In genomic region chr1:174902531-174903099, GRCh38 we compare ENCODE assay signal across 26 cellular contexts.
DNase-seq lines count a peak whose midpoint lies in the region; ATAC-seq, FAIRE-seq and TF ChIP-seq lines count a peak whose summit lies in the region.
"Had no signal": no experiment of that assay in that cellular context is flagged by ENCODE, and none has a peak within 500 bp of the region (broad histone marks: within the 10 kb centered on the region; RNA-seq: fewer than 3 reads in every experiment).

No MANE protein-coding gene starts in this region.

- CTCF ChIA-PET in mammary epithelial cell (lab: Charles Lee; ENCODE audit: low non-redundant PET), result no interaction called here

- in situ Hi-C loops in mammary epithelial cell (cut with MboI; ENCODE audit: low sequenced_read_pairs in 2 of 2), result no loop called here

- H3K9me3 ChIP-seq in mammary epithelial cell (replicated peaks; ENCODE audit: insufficient read depth, low read length), result no peaks in the 10 kb centered on the region
- H3K9me3 ChIP-seq in kidney (ENCODE audit: control insufficient read depth in 1 of 2, low read length in 2 of 2), result no peaks in the 10 kb centered on the region
- no peaks in the 10 kb centered on the region for H3K9me3 ChIP-seq in colonic mucosa

- H3K4me2 ChIP-seq in mammary epithelial cell (ENCODE audit: insufficient read depth, low read depth, low read length), result peak overlapping the region; percentile 67
- H3K4me2 ChIP-seq: PC-9 had no signal

- intact Hi-C loops in mammary epithelial cell (cut with micrococcal nuclease), result no loop called here
- intact Hi-C loops in kidney (cut with DNase I), result no loop called here
- intact Hi-C loops in sciatic nerve (cut with DNase I), result no loop called here
- intact Hi-C loops in left colon (cut with DNase I, micrococcal nuclease), result no loop called here
- intact Hi-C loops in colonic mucosa (cut with DNase I), result no loop called here

- FAIRE-seq in kidney (lab: Jason Lieb, UNC), result no peak
- FAIRE-seq: G401.6, HTR-8/SVneo had no signal

- no peak overlapping the region for H3K9ac ChIP-seq in mammary epithelial cell (ENCODE audit: insufficient read depth, low read length)
- no peak overlapping the region for H3K9ac ChIP-seq in kidney (ENCODE audit: low read length in 2 of 2)
- no peak overlapping the region for H3K9ac ChIP-seq in colonic mucosa (ENCODE audit: low read depth in 2 of 2, low read length in 2 of 2)

- no peak for TF ChIP-seq CTCF in mammary epithelial cell (conservative IDR thresholded peaks at IDR 0.05 in 1 of 2, IDR thresholded peaks at IDR 0.05 in 1 of 2; ENCODE audit: extremely low read depth in 1 of 2, insufficient read depth in 1 of 2, low read depth in 1 of 2, low read length in 2 of 2)
- no peak for TF ChIP-seq CTCF in kidney (IDR thresholded peaks at IDR 0.05; ENCODE audit: borderline replicate concordance, extremely low read depth, insufficient read depth)
- TF ChIP-seq CTCF in colonic mucosa (IDR thresholded peaks at IDR 0.05), result no peak

- dilution Hi-C loops in mammary epithelial cell (cut with HindIII; ENCODE audit: low sequenced_read_pairs), result no loop called here

- DNase-seq in NCI-H1048 (lab: John Stamatoyannopoulos, UW), result peak; percentile 34
- peak; percentile 92 for DNase-seq in mammary epithelial cell
- peak; percentile 64 for DNase-seq in kidney
- DNase-seq in sciatic nerve (ENCODE audit: low spot score), result no peak
- no peak for DNase-seq in left colon
- DNase-seq in colonic mucosa, result no peak
- DNase-seq: activated CD4-positive, alpha-beta memory T cell treated with anti-CD3 and anti-CD28 coated beads for 36 hours; activated CD8-positive, alpha-beta memory T cell treated with anti-CD3 and anti-CD28 coated beads, Interleukin-2, amount 50 U/mL, for 48 hours; activated effector memory CD4-positive, alpha-beta T cell treated with Interleukin-2 at 50 U/mL for 16 hours; activated naive CD8-positive, alpha-beta T cell treated with anti-CD3 and anti-CD28 coated beads for 36 hours; CD4-positive, CD25-positive, alpha-beta regulatory T cell; cerebellar nuclear complex; erythroblast; foreskin fibroblast; Karpas-422; NCI-H187; NCI-H226; SHP77 treated with DMSO at 0.1 percent for 48 hours; stimulated activated CD4-positive, alpha-beta T cell treated with anti-CD3 and anti-CD28 coated beads, Interleukin-1b, Interleukin-23, amount 100 ng/mL, for 48 hours; upper lobe of left lung had no signal

- BruUV-seq in mammary epithelial cell (replicated peaks; lab: Mats Ljungman, UMichigan), result no TSS peak

- H3K36me3 ChIP-seq in mammary epithelial cell (ENCODE audit: insufficient read depth, low read length) (no peaks in the 10 kb centered on the region), kidney (ENCODE audit: control insufficient read depth in 1 of 2, insufficient read depth in 2 of 2, low read length in 2 of 2) (no peaks in the 10 kb centered on the region), colonic mucosa (no peaks in the 10 kb centered on the region)
- H3K36me3 ChIP-seq: upper lobe of left lung had no signal

- H4K20me1 ChIP-seq in mammary epithelial cell (ENCODE audit: insufficient read depth, low read length), result no peaks in the 10 kb centered on the region

- ATAC-seq in sciatic nerve (peak; percentile 72), GM18907 (IDR thresholded peaks at IDR 0.05; ENCODE audit: unreplicated experiment) (no peak), GM19324 (IDR thresholded peaks at IDR 0.05; ENCODE audit: low FRiP score, unreplicated experiment) (no peak), left colon (no peak)

- H2AFZ ChIP-seq in mammary epithelial cell (ENCODE audit: low read depth, low read length), result peak overlapping the region; percentile 35
- H2AFZ ChIP-seq: PC-9 had no signal

- WGBS in mammary epithelial cell (ENCODE audit: low coverage, missing lambda C conversion rate), result 0% methylated on average over 4 of the region's 4 CpGs

- H3K4me3 ChIP-seq in mammary epithelial cell (replicated peaks in 1 of 3; ENCODE audit: insufficient read depth in 1 of 3, low read depth in 2 of 3, low read length in 3 of 3) (peak overlapping the region in 1 of 3 experiments; percentile 11), kidney (ENCODE audit: low read length in 2 of 2) (no peak overlapping the region), colonic mucosa (no peak overlapping the region)
- H3K4me3 ChIP-seq: PC-9, skin epidermis, upper lobe of left lung had no signal

- no peaks in the 10 kb centered on the region for H3K27me3 ChIP-seq in mammary epithelial cell (ENCODE audit: insufficient read depth, low read length)
- no peaks in the 10 kb centered on the region for H3K27me3 ChIP-seq in colonic mucosa
- H3K27me3 ChIP-seq: upper lobe of left lung had no signal

- H3K27ac ChIP-seq in mammary epithelial cell (ENCODE audit: insufficient read depth, low read depth, low read length) (peak overlapping the region; percentile 74), kidney (ENCODE audit: low read depth in 2 of 2, low read length in 2 of 2) (no peak overlapping the region), colonic mucosa (no peak overlapping the region)
- H3K27ac ChIP-seq: PC-9, skin epidermis, upper lobe of left lung had no signal

- no peaks in the 10 kb centered on the region for H3K79me2 ChIP-seq in mammary epithelial cell (ENCODE audit: insufficient read depth, low read length)

- peaks cover 13% of the 10 kb centered on the region for H3K4me1 ChIP-seq in mammary epithelial cell (ENCODE audit: insufficient read depth, low read length)
- H3K4me1 ChIP-seq in kidney (ENCODE audit: control insufficient read depth in 1 of 2, insufficient read depth in 1 of 2, low read depth in 1 of 2, low read length in 2 of 2), result no peaks in the 10 kb centered on the region
- H3K4me1 ChIP-seq in colonic mucosa, result no peaks in the 10 kb centered on the region

Comparison
In these comparisons a context has a peak if more than half of its experiments do, and no peak if none do; other contexts are left out.
1. DNase-seq: peak in NCI-H1048 (single experiment), mammary epithelial cell (single experiment) and kidney (single experiment); none in sciatic nerve (single experiment), left colon (0 of 2) and colonic mucosa (single experiment).